Comparison of ENCODE assay signal across 25 cellular contexts in genomic region chr20:38148328-38149102, GRCh38. TPM values are rescaled to one million over a fixed set of nuclear protein-coding genes. Genes with fewer than 3 reads are reported as not detected.
DNase-seq lines count a peak whose midpoint lies in the region; ATAC-seq and TF ChIP-seq lines count a peak whose summit lies in the region.
"Had no signal": no experiment of that assay in that cellular context is flagged by ENCODE, and none has a peak within 500 bp of the region (broad histone marks: within the 10 kb centered on the region; RNA-seq: fewer than 3 reads in every experiment).

No MANE protein-coding gene starts in this region.

- peak overlapping the region; percentile 19 for H3K27ac Mint-ChIP-seq in activated T-helper 1 cell treated with anti-CD3 and anti-CD28 coated beads, Interleukin-12 subunit alpha, Interleukin-12 subunit beta, Interleukin-2, Interleukin-4 antibody, amounts not matched to agents 30 ng/mL and 10 ng/mL and 1 ng/mL, durations not matched to agents 14 hours and 24 hours and 36 hours
- H3K27ac Mint-ChIP-seq: activated CD8-positive, alpha-beta T cell treated with anti-CD3 and anti-CD28 coated beads for 36 hours; activated naive CD8-positive, alpha-beta T cell treated with anti-CD3 and anti-CD28 coated beads for 36 hours; CD8-positive, alpha-beta memory T cell; stimulated activated effector memory CD8-positive, alpha-beta T cell treated with anti-CD3 and anti-CD28 coated beads, Interleukin-12 subunit alpha, Interleukin-12 subunit beta, amount 100 ng/mL, for 72 hours had no signal

- intact Hi-C loops in activated T-helper 1 cell treated with anti-CD3 and anti-CD28 coated beads, Interleukin-12 subunit alpha, Interleukin-12 subunit beta, Interleukin-2, Interleukin-4 antibody, amounts not matched to agents 30 ng/mL and 10 ng/mL and 1 ng/mL, durations not matched to agents 14 hours and 24 hours and 36 hours (cut with micrococcal nuclease) = no loop called here

- DNase-seq in activated T-helper 1 cell treated with anti-CD3 and anti-CD28 coated beads, Interleukin-12 subunit alpha, Interleukin-12 subunit beta, Interleukin-2, Interleukin-4 antibody, amounts not matched to agents 30 ng/mL and 10 ng/mL and 1 ng/mL, durations not matched to agents 14 hours and 24 hours and 36 hours (ENCODE audit: low spot score) = no peak
- DNase-seq in right atrium auricular region (ENCODE audit: low spot score) (no peak), neuronal stem cell (ENCODE audit: low spot score) (no peak), RWPE1 (ENCODE audit: low spot score) (no peak), NCI-H1105 treated with DMSO at 0.1 percent for 48 hours (lab: John Stamatoyannopoulos, UW) (no peak), activated gamma-delta T cell treated with Interleukin-2 at 50 U/mL for 16 hours (no peak)
- DNase-seq: activated CD4-positive, CD25-positive, alpha-beta regulatory T cell treated with anti-CD3 and anti-CD28 coated beads, Interleukin-2, amount 50 U/mL, for 72 hours; activated CD8-positive, alpha-beta T cell treated with anti-CD3 and anti-CD28 coated beads for 36 hours; activated naive CD8-positive, alpha-beta T cell treated with anti-CD3 and anti-CD28 coated beads for 36 hours; AML-193; caudate nucleus; CD8-positive, alpha-beta memory T cell; islet precursor cell; NCI-H1092 treated with DMSO at 0.1 percent for 48 hours; NCI-H2029 treated with DMSO at 0.1 percent for 48 hours; NCI-H2227 treated with DMSO at 0.1 percent for 48 hours; stimulated activated CD4-positive, alpha-beta T cell treated with anti-CD3 and anti-CD28 coated beads, Interleukin-12 subunit alpha, Interleukin-12 subunit beta, amount 100 ng/mL, for 4 hours; stimulated activated CD4-positive, alpha-beta T cell treated with anti-CD3 and anti-CD28 coated beads, Interleukin-4, amount 100 ng/mL, for 24 hours; uterus had no signal

- no peaks in the 10 kb centered on the region for H4K20me1 ChIP-seq in BLaER1 treated with 17β-estradiol and CSF1 and Interleukin-3, amounts not matched to agents 10 nM and 100 nM

- TF ChIP-seq CTCF in right atrium auricular region (IDR thresholded peaks at IDR 0.05) = no peak
- no peak for TF ChIP-seq CTCF in RWPE1 (conservative IDR thresholded peaks at IDR 0.05; ENCODE audit: low read depth)

- H2BK12ac ChIP-seq in neuronal stem cell (ENCODE audit: low read length) = no peak overlapping the region

- ATAC-seq in HG02610 (IDR thresholded peaks at IDR 0.05; ENCODE audit: unreplicated experiment) = no peak
- ATAC-seq: activated CD8-positive, alpha-beta T cell treated with anti-CD3 and anti-CD28 coated beads for 36 hours; sciatic nerve; stimulated activated effector memory CD8-positive, alpha-beta T cell treated with anti-CD3 and anti-CD28 coated beads, Interleukin-12 subunit alpha, Interleukin-12 subunit beta, amount 100 ng/mL, for 72 hours had no signal

- peaks cover 22% of the 10 kb centered on the region for H3K4me1 Mint-ChIP-seq in activated T-helper 1 cell treated with anti-CD3 and anti-CD28 coated beads, Interleukin-12 subunit alpha, Interleukin-12 subunit beta, Interleukin-2, Interleukin-4 antibody, amounts not matched to agents 30 ng/mL and 10 ng/mL and 1 ng/mL, durations not matched to agents 14 hours and 24 hours and 36 hours (ENCODE audit: low read depth)

- H3K4me2 ChIP-seq in BLaER1 treated with 17β-estradiol and CSF1 and Interleukin-3, amounts not matched to agents 10 nM and 100 nM = peak overlapping the region in 6 of 11 experiments; percentile 39 to 97 (median 68); a peak in 11 of 22 replicates
- H3K4me2 ChIP-seq in neuronal stem cell (ENCODE audit: insufficient read depth, low read length, poor library complexity, severe bottlenecking) = no peak overlapping the region

- no peak overlapping the region for H4K8ac ChIP-seq in neuronal stem cell (ENCODE audit: low read depth, low read length)

- peak overlapping the region in 5 of 11 experiments; percentile 8 to 38 (median 28); a peak in 7 of 22 replicates for H3K27ac ChIP-seq in BLaER1 treated with 17β-estradiol and CSF1 and Interleukin-3, amounts not matched to agents 10 nM and 100 nM
- H3K27ac ChIP-seq in right atrium auricular region = peak overlapping the region; percentile 14 to 53
- no peak overlapping the region for H3K27ac ChIP-seq in neuronal stem cell (replicated peaks; ENCODE audit: low read length)
- H3K27ac ChIP-seq in RWPE1 = no peak overlapping the region
- H3K27ac ChIP-seq: suprapubic skin had no signal

- no peaks in the 10 kb centered on the region for H3K36me3 Mint-ChIP-seq in activated T-helper 1 cell treated with anti-CD3 and anti-CD28 coated beads, Interleukin-12 subunit alpha, Interleukin-12 subunit beta, Interleukin-2, Interleukin-4 antibody, amounts not matched to agents 30 ng/mL and 10 ng/mL and 1 ng/mL, durations not matched to agents 14 hours and 24 hours and 36 hours (ENCODE audit: low read depth)
- H3K36me3 Mint-ChIP-seq: activated naive CD8-positive, alpha-beta T cell treated with anti-CD3 and anti-CD28 coated beads for 36 hours; CD8-positive, alpha-beta memory T cell; stimulated activated effector memory CD8-positive, alpha-beta T cell treated with anti-CD3 and anti-CD28 coated beads, Interleukin-12 subunit alpha, Interleukin-12 subunit beta, amount 100 ng/mL, for 72 hours had no signal

- H3K4ac ChIP-seq in neuronal stem cell (ENCODE audit: low read length) = no peak overlapping the region

- peaks cover 49 to 100% (median 93%) of the 10 kb centered on the region in 10 experiments for H3K4me1 ChIP-seq in BLaER1 treated with 17β-estradiol and CSF1 and Interleukin-3, amounts not matched to agents 10 nM and 100 nM
- H3K4me1 ChIP-seq in right atrium auricular region (peaks cover 0 to 60% of the 10 kb centered on the region in 2 donors), neuronal stem cell (ENCODE audit: control insufficient read depth in 2 of 2, insufficient read depth in 1 of 2, low read depth in 1 of 2, low read length in 2 of 2) (peaks cover 4 to 9% of the 10 kb centered on the region in 2 donors)

- H3K23ac ChIP-seq in neuronal stem cell (ENCODE audit: low read depth, low read length, poor library complexity) = no peak overlapping the region

- H3K27me3 Mint-ChIP-seq in activated T-helper 1 cell treated with anti-CD3 and anti-CD28 coated beads, Interleukin-12 subunit alpha, Interleukin-12 subunit beta, Interleukin-2, Interleukin-4 antibody, amounts not matched to agents 30 ng/mL and 10 ng/mL and 1 ng/mL, durations not matched to agents 14 hours and 24 hours and 36 hours (ENCODE audit: insufficient read depth) = no peaks in the 10 kb centered on the region

- H3K9me3 Mint-ChIP-seq in activated T-helper 1 cell treated with anti-CD3 and anti-CD28 coated beads, Interleukin-12 subunit alpha, Interleukin-12 subunit beta, Interleukin-2, Interleukin-4 antibody, amounts not matched to agents 30 ng/mL and 10 ng/mL and 1 ng/mL, durations not matched to agents 14 hours and 24 hours and 36 hours = no peaks in the 10 kb centered on the region
- H3K9me3 Mint-ChIP-seq: activated CD8-positive, alpha-beta T cell treated with anti-CD3 and anti-CD28 coated beads for 36 hours; activated naive CD8-positive, alpha-beta T cell treated with anti-CD3 and anti-CD28 coated beads for 36 hours; CD8-positive, alpha-beta memory T cell; stimulated activated effector memory CD8-positive, alpha-beta T cell treated with anti-CD3 and anti-CD28 coated beads, Interleukin-12 subunit alpha, Interleukin-12 subunit beta, amount 100 ng/mL, for 72 hours had no signal

- H3K4me3 Mint-ChIP-seq in activated T-helper 1 cell treated with anti-CD3 and anti-CD28 coated beads, Interleukin-12 subunit alpha, Interleukin-12 subunit beta, Interleukin-2, Interleukin-4 antibody, amounts not matched to agents 30 ng/mL and 10 ng/mL and 1 ng/mL, durations not matched to agents 14 hours and 24 hours and 36 hours = no peak overlapping the region
- H3K4me3 Mint-ChIP-seq: activated CD8-positive, alpha-beta T cell treated with anti-CD3 and anti-CD28 coated beads for 36 hours; activated naive CD8-positive, alpha-beta T cell treated with anti-CD3 and anti-CD28 coated beads for 36 hours; CD8-positive, alpha-beta memory T cell; stimulated activated effector memory CD8-positive, alpha-beta T cell treated with anti-CD3 and anti-CD28 coated beads, Interleukin-12 subunit alpha, Interleukin-12 subunit beta, amount 100 ng/mL, for 72 hours had no signal

- H3K36me3 ChIP-seq in BLaER1 treated with 17β-estradiol and CSF1 and Interleukin-3, amounts not matched to agents 10 nM and 100 nM = no peaks in the 10 kb centered on the region
- H3K36me3 ChIP-seq in right atrium auricular region (peaks cover 84% of the 10 kb centered on the region), neuronal stem cell (replicated peaks in 1 of 2; ENCODE audit: control insufficient read depth in 2 of 2, insufficient read depth in 2 of 2, low read length in 2 of 2) (no peaks in the 10 kb centered on the region)
- H3K36me3 ChIP-seq: suprapubic skin, uterus had no signal

- H3K4me3 ChIP-seq in BLaER1 treated with 17β-estradiol and CSF1 and Interleukin-3, amounts not matched to agents 10 nM and 100 nM = no peak overlapping the region
- H3K4me3 ChIP-seq in right atrium auricular region (no peak overlapping the region), neuronal stem cell (ENCODE audit: low read length in 2 of 2) (no peak overlapping the region)
- H3K4me3 ChIP-seq: suprapubic skin, uterus had no signal

- H3K18ac ChIP-seq in neuronal stem cell (ENCODE audit: low read length) = peak overlapping the region; percentile 21

- H3K9me3 ChIP-seq in BLaER1 treated with 17β-estradiol and CSF1 and Interleukin-3, amounts not matched to agents 10 nM and 100 nM (replicated peaks in 1 of 11) = no peaks in the 10 kb centered on the region
- no peaks in the 10 kb centered on the region for H3K9me3 ChIP-seq in right atrium auricular region
- no peaks in the 10 kb centered on the region for H3K9me3 ChIP-seq in neuronal stem cell (replicated peaks in 1 of 2; ENCODE audit: control insufficient read depth in 2 of 2, insufficient read depth in 1 of 2, low read depth in 1 of 2, low read length in 2 of 2)
- H3K9me3 ChIP-seq: suprapubic skin, uterus had no signal

- no peak overlapping the region for H2BK5ac ChIP-seq in neuronal stem cell (ENCODE audit: low read length)

- H4K91ac ChIP-seq in neuronal stem cell (ENCODE audit: low read depth, low read length, poor library complexity) = no peak overlapping the region

- POLR2A ChIA-PET in RWPE1 (lab: Yijun Ruan, JAX; ENCODE audit: low non-redundant PET) = no interaction called here

- H2AFZ ChIP-seq in neuronal stem cell (ENCODE audit: low read length) = no peak overlapping the region

- no CpG with 5 or more reads among the region's 9 CpGs for WGBS in neuronal stem cell (ENCODE audit: extremely low coverage in 2 of 2, insufficient read length in 2 of 2, insufficient replicate concordance in 1 of 2), 2 donors

- H2AK5ac ChIP-seq in neuronal stem cell (ENCODE audit: low read depth, low read length) = peak overlapping the region; percentile 35

- no peaks in the 10 kb centered on the region for H3K79me1 ChIP-seq in neuronal stem cell (ENCODE audit: low read depth, low read length)

- peak overlapping the region in 1 of 11 experiments; percentile 26; a peak in 1 of 22 replicates for H3K9ac ChIP-seq in BLaER1 treated with 17β-estradiol and CSF1 and Interleukin-3, amounts not matched to agents 10 nM and 100 nM
- no peak overlapping the region for H3K9ac ChIP-seq in neuronal stem cell (ENCODE audit: low read depth, low read length, poor library complexity)

- H2BK15ac ChIP-seq in neuronal stem cell (ENCODE audit: low read length) = no peak overlapping the region

- no peak overlapping the region for H3K14ac ChIP-seq in neuronal stem cell (ENCODE audit: low read length)

- no peak overlapping the region for H2BK120ac ChIP-seq in neuronal stem cell (ENCODE audit: low read depth, low read length)

- no peaks in the 10 kb centered on the region for H3K27me3 ChIP-seq in BLaER1 treated with 17β-estradiol and CSF1 and Interleukin-3, amounts not matched to agents 10 nM and 100 nM
- H3K27me3 ChIP-seq in right atrium auricular region (no peaks in the 10 kb centered on the region), neuronal stem cell (ENCODE audit: control insufficient read depth in 3 of 3, insufficient read depth in 3 of 3, low read depth in 1 of 3, low read length in 3 of 3) (no peaks in the 10 kb centered on the region)
- H3K27me3 ChIP-seq: suprapubic skin, uterus had no signal

- CTCF ChIA-PET in RWPE1 (lab: Yijun Ruan, JAX) = no interaction called here

RNA-seq across cellular contexts. Expression of gene TGM2, which starts 16.6 kb away (rescaled TPM):
- not detected in 2 replicates for total RNA-seq in activated T-helper 1 cell treated with anti-CD3 and anti-CD28 coated beads, Interleukin-12 subunit alpha, Interleukin-12 subunit beta, Interleukin-2, Interleukin-4 antibody, amounts not matched to agents 30 ng/mL and 10 ng/mL and 1 ng/mL, durations not matched to agents 14 hours and 24 hours and 36 hours
- total RNA-seq in right atrium auricular region = 1,000 to 10,000 TPM in 1 of 2 donors, 100 to 1,000 TPM in 1; 680 to 1,303 TPM
- 0.46 TPM for polyA plus RNA-seq in neuronal stem cell (2013, experiment 1 of 2)
- 0.39 TPM for polyA plus RNA-seq in neuronal stem cell (2013, experiment 2 of 2)
- total RNA-seq: activated CD8-positive, alpha-beta T cell treated with anti-CD3 and anti-CD28 coated beads for 36 hours; activated naive CD8-positive, alpha-beta T cell treated with anti-CD3 and anti-CD28 coated beads for 36 hours; CD8-positive, alpha-beta memory T cell had no signal
- polyA plus RNA-seq: CD8-positive, alpha-beta memory T cell; neural cell had no signal

Comparison
In these comparisons a context has a peak if more than half of its experiments do, and no peak if none do; other contexts are left out.
1. H3K27ac ChIP-seq: peak in right atrium auricular region (2 of 2); none in neuronal stem cell (single experiment) and RWPE1 (single experiment).
2. RNA of gene TGM2, which starts 16.6 kb away (total RNA-seq): 680 to 1,303 TPM in right atrium auricular region; not detected in activated T-helper 1 cell treated with anti-CD3 and anti-CD28 coated beads, Interleukin-12 subunit alpha, Interleukin-12 subunit beta, Interleukin-2, Interleukin-4 antibody, amounts not matched to agents 30 ng/mL and 10 ng/mL and 1 ng/mL, durations not matched to agents 14 hours and 24 hours and 36 hours; every median in the first group is over 100 times any median in the second.